In the genomic region with DNA sequence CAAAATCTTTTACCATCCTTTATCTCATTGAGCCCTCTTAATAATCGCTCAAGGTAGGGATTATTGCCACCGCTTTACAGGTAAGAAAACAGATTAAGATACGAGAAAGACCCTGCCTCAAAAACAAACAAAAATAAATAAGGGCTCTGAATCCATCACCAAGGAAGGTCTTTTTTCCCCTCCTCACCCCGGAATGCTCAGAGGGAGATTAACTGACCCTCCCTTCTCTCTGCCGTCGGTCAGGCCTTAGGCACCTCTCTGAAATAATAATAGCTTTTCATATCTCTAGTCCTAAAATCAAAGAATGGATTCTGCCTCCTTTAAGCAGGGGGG, we compare ENCODE assay signal across 8 cellular contexts. TPM values are rescaled to one million over a fixed set of nuclear protein-coding genes. Genes with fewer than 3 reads are reported as not detected.
DNase-seq lines count a peak whose midpoint lies in the region; ATAC-seq and TF ChIP-seq lines count a peak whose summit lies in the region.

No MANE protein-coding gene starts in this region.

- H3K9ac ChIP-seq in parathyroid adenoma = no peak overlapping the region

- BruUV-seq in Caco-2 (replicated peaks; lab: Mats Ljungman, UMichigan) = TSS peak; percentile 93
- no TSS peak for BruUV-seq in Panc1 (replicated peaks; lab: Mats Ljungman, UMichigan)

- H3K4me3 Mint-ChIP-seq in Caco-2 (ENCODE audit: unreplicated experiment) = peak overlapping the region; percentile 91

- H3K9me3 Mint-ChIP-seq in Caco-2 (ENCODE audit: unreplicated experiment) = no peaks in the 10 kb centered on the region

- CTCF ChIA-PET in Caco-2 (lab: Charles Lee) (interaction anchor here (0.6 to 0.9 kb wide), 2 partner anchors 18 to 81 kb away, joined by 3 read pairs; a partner anchor contains a TSS), Panc1 (lab: Charles Lee) (interaction anchor here (0.6 kb wide), 1 partner anchor 154 kb away, joined by 7 read pairs; no protein-coding TSS in a partner anchor)

- H3K4me3 ChIP-seq in Caco-2 (ENCODE audit: low read depth, low read length) = peak overlapping the region; percentile 43
- H3K4me3 ChIP-seq in Panc1 (ENCODE audit: low read depth in 2 of 2, low read length in 2 of 2) = peak overlapping the region; percentile 90 to 97
- peak overlapping the region; percentile 97 for H3K4me3 ChIP-seq in epithelial cell of proximal tubule (ENCODE audit: low read depth, low read length)
- H3K4me3 ChIP-seq in parathyroid adenoma (ENCODE audit: low read depth, low read length) = peak overlapping the region; percentile 88

- no peaks in the 10 kb centered on the region for H3K4me1 Mint-ChIP-seq in Caco-2 (ENCODE audit: low read depth, unreplicated experiment)

- H3K36me3 Mint-ChIP-seq in Caco-2 (ENCODE audit: insufficient read depth, unreplicated experiment) = peaks cover 14% of the 10 kb centered on the region

- ATAC-seq in Panc1 = no peak
- no peak for ATAC-seq in GM19023 (IDR thresholded peaks at IDR 0.05; ENCODE audit: unreplicated experiment)

- H2AFZ ChIP-seq in parathyroid adenoma = peak overlapping the region; percentile 74

- POLR2A ChIA-PET in Caco-2 (lab: Charles Lee) = no interaction called here
- POLR2A ChIA-PET in Panc1 (lab: Charles Lee) = interaction anchor here (0.6 kb wide), 1 partner anchor 72 kb away, joined by 6 read pairs; no protein-coding TSS in a partner anchor

- H3K4me2 ChIP-seq in parathyroid adenoma (ENCODE audit: low read length) = peak overlapping the region; percentile 89

- DNase-seq in Caco-2 (no peak), Panc1 (ENCODE audit: low read depth, low spot score) (no peak), epithelial cell of proximal tubule (ENCODE audit: low read depth) (no peak), NCI-H82 (lab: John Stamatoyannopoulos, UW) (no peak)
- DNase-seq in stimulated activated naive CD4-positive, alpha-beta T cell (lab: John Stamatoyannopoulos, UW) = no peak
- no peak for DNase-seq in stimulated activated CD4-positive, alpha-beta T cell treated with anti-CD3 and anti-CD28 coated beads, Interleukin-2, amount 100 ng/mL, for 48 hours

- intact Hi-C loops in Caco-2 (cut with micrococcal nuclease; ENCODE audit: unreplicated experiment) = loop anchor here (1.0 to 2.0 kb wide), 4 partner anchors 8 to 79 kb away; a partner anchor contains a TSS
- intact Hi-C loops in Panc1 (cut with micrococcal nuclease; ENCODE audit: unreplicated experiment) = no loop called here

- in situ Hi-C loops in Panc1 (cut with HindIII; ENCODE audit: low pct_unique_long_range_greater_than_20kb, low sequenced_read_pairs) = no loop called here

- H3K4me1 ChIP-seq in Caco-2 (peaks cover 6% of the 10 kb centered on the region), Panc1 (ENCODE audit: control insufficient read depth, insufficient read depth, low read length) (peaks cover 19% of the 10 kb centered on the region), parathyroid adenoma (no peaks in the 10 kb centered on the region)

- peaks cover 2% of the 10 kb centered on the region for H3K36me3 ChIP-seq in Caco-2 (ENCODE audit: control insufficient read depth, insufficient read depth, low read length)
- H3K36me3 ChIP-seq in Panc1 (ENCODE audit: control insufficient read depth, insufficient read depth, low read length) = no peaks in the 10 kb centered on the region; the same call in 1 of the 2 replicates
- H3K36me3 ChIP-seq in parathyroid adenoma (ENCODE audit: control insufficient read depth, insufficient read depth, low read length) = no peaks in the 10 kb centered on the region

- peak overlapping the region; percentile 74 for H3K27ac Mint-ChIP-seq in Caco-2 (ENCODE audit: unreplicated experiment)

- TF ChIP-seq CTCF in Caco-2 (IDR thresholded peaks at IDR 0.05; ENCODE audit: insufficient read depth in 1 of 2, low read depth in 1 of 2, low read length in 1 of 2, severe bottlenecking in 1 of 2, unreplicated experiment in 1 of 2) (no peak), Panc1 (IDR thresholded peaks at IDR 0.05) (no peak), epithelial cell of proximal tubule (conservative IDR thresholded peaks at IDR 0.05; ENCODE audit: low read depth, low read length) (no peak), parathyroid adenoma (IDR thresholded peaks at IDR 0.05) (no peak)

- no peaks in the 10 kb centered on the region for H3K79me2 ChIP-seq in parathyroid adenoma

- H3K27ac ChIP-seq in Panc1 (ENCODE audit: low read length) (peak overlapping the region; percentile 97), parathyroid adenoma (peak overlapping the region; percentile 64)

- no peaks in the 10 kb centered on the region for H3K9me3 ChIP-seq in Caco-2
- no peaks in the 10 kb centered on the region for H3K9me3 ChIP-seq in Panc1 (ENCODE audit: control insufficient read depth, insufficient read depth, low read depth, low read length)
- no peaks in the 10 kb centered on the region for H3K9me3 ChIP-seq in parathyroid adenoma (ENCODE audit: control insufficient read depth, low read length)

- H3K27me3 ChIP-seq in Caco-2 (replicated peaks; ENCODE audit: control insufficient read depth, insufficient read depth, low read length) (no peaks in the 10 kb centered on the region), Panc1 (ENCODE audit: control insufficient read depth, insufficient read depth, low read length) (no peaks in the 10 kb centered on the region), parathyroid adenoma (ENCODE audit: control insufficient read depth, insufficient read depth, low read length) (no peaks in the 10 kb centered on the region)

- H3K27me3 Mint-ChIP-seq in Caco-2 (ENCODE audit: insufficient read depth, unreplicated experiment) = no peaks in the 10 kb centered on the region

RNA-seq across cellular contexts. Expression of a gene that starts 0.6 kb away (rescaled TPM):
- total RNA-seq in Caco-2 (2022) (27.9 and 31.1 TPM in 2 replicates), Panc1 (2021; ENCODE audit: unreplicated experiment) (28.8 TPM), epithelial cell of proximal tubule (22.4 and 25.8 TPM in 2 replicates)
- 32.7 TPM for polyA plus RNA-seq in Panc1 (2012; ENCODE audit: insufficient read length)

RNA-seq across cellular contexts. Expression of a gene that starts 6.9 kb away (rescaled TPM):
- 7.4 and 7.7 TPM in 2 replicates for total RNA-seq in Caco-2 (2022)
- 14.0 TPM for total RNA-seq in Panc1 (2021; ENCODE audit: unreplicated experiment)
- 21.5 TPM for polyA plus RNA-seq in Panc1 (2012; ENCODE audit: insufficient read length)
- 16.8 and 32.9 TPM in 2 replicates for total RNA-seq in epithelial cell of proximal tubule

RNA-seq across cellular contexts. Expression of a gene that starts 18.1 kb away (rescaled TPM):
- total RNA-seq in Caco-2 (2022) = not detected in 2 replicates
- total RNA-seq in Panc1 (2021; ENCODE audit: unreplicated experiment) = not detected
- not detected for polyA plus RNA-seq in Panc1 (2012; ENCODE audit: insufficient read length)
- not detected in 2 replicates for total RNA-seq in epithelial cell of proximal tubule

RNA-seq across cellular contexts. Expression of a gene that starts 39.2 kb away (rescaled TPM):
- total RNA-seq in Caco-2 (2022) = 123 and 129 TPM in 2 replicates
- 186 TPM for total RNA-seq in Panc1 (2021; ENCODE audit: unreplicated experiment)
- 280 TPM for polyA plus RNA-seq in Panc1 (2012; ENCODE audit: insufficient read length)
- total RNA-seq in epithelial cell of proximal tubule = 82.7 and 93.4 TPM in 2 replicates

RNA-seq across cellular contexts. Expression of a gene that starts 54.3 kb away (rescaled TPM):
- total RNA-seq in Caco-2 (2022) (not detected in 2 replicates), Panc1 (2021; ENCODE audit: unreplicated experiment) (not detected), epithelial cell of proximal tubule (not detected in 2 replicates)
- polyA plus RNA-seq in Panc1 (2012; ENCODE audit: insufficient read length) = 0.53 TPM

Comparison
In these comparisons a context has a peak if more than half of its experiments do, and no peak if none do; other contexts are left out.
1. H3K4me3 ChIP-seq: peak in every context shown above with its lines; median percentile 97 in epithelial cell of proximal tubule; 94 in Panc1; 88 in parathyroid adenoma; 43 in Caco-2.